2 cellular contexts compared by ENCODE assay signal in genomic region chr1:240467895-240468294, GRCh38.
TF ChIP-seq lines count a peak whose summit lies in the region.

No MANE protein-coding gene starts in this region.

TF ChIP-seq in SK-N-SH, 30 proteins besides CTCF, POLR2A, EP300 and RAD21 (continued from another document):
- no peak for TF ChIP-seq PBX3 (IDR thresholded peaks at IDR 0.05)

TF ChIP-seq in SK-N-SH treated with all-trans-retinoic acid at 6 μM for 48 hours, 23 proteins besides CTCF, POLR2A, EP300 and RAD21 (continued from another document):
- TF ChIP-seq TSHZ2 (CRISPR knock-in tag; IDR thresholded peaks at IDR 0.05) (no peak), BACH2 (CRISPR knock-in tag; IDR thresholded peaks at IDR 0.05; ENCODE audit: borderline replicate concordance) (no peak), RARB (CRISPR knock-in tag; IDR thresholded peaks at IDR 0.05) (no peak), TOX (CRISPR knock-in tag; IDR thresholded peaks at IDR 0.05; ENCODE audit: borderline replicate concordance) (no peak), POU6F1 (CRISPR knock-in tag; IDR thresholded peaks at IDR 0.05; ENCODE audit: borderline replicate concordance, low read depth) (no peak), OSR1 (CRISPR knock-in tag; IDR thresholded peaks at IDR 0.05) (no peak), CSDC2 (CRISPR knock-in tag; IDR thresholded peaks at IDR 0.05) (no peak), ESRRG (CRISPR knock-in tag; IDR thresholded peaks at IDR 0.05) (no peak), ISL1 (CRISPR knock-in tag; IDR thresholded peaks at IDR 0.05) (no peak), ZNF565 (CRISPR knock-in tag; conservative IDR thresholded peaks at IDR 0.05; ENCODE audit: low read depth) (no peak), ZNF70 (CRISPR knock-in tag; IDR thresholded peaks at IDR 0.05) (no peak), GLIS3 (CRISPR knock-in tag; IDR thresholded peaks at IDR 0.05) (no peak), ZFP3 (CRISPR knock-in tag; IDR thresholded peaks at IDR 0.05) (no peak), TCF4 (CRISPR knock-in tag; IDR thresholded peaks at IDR 0.05; ENCODE audit: borderline replicate concordance) (no peak), ZC3H10 (CRISPR knock-in tag; IDR thresholded peaks at IDR 0.05) (no peak), CSRNP3 (CRISPR knock-in tag; IDR thresholded peaks at IDR 0.05) (no peak), SNAI2 (CRISPR knock-in tag; IDR thresholded peaks at IDR 0.05) (no peak)
